18 cellular contexts compared by ENCODE assay signal in genomic region chr3:139541156-139541897, GRCh38. TPM values are rescaled to one million over a fixed set of nuclear protein-coding genes. Genes with fewer than 3 reads are reported as not detected.
DNase-seq lines count a peak whose midpoint lies in the region; ATAC-seq and TF ChIP-seq lines count a peak whose summit lies in the region.
"Had no signal": no experiment of that assay in that cellular context is flagged by ENCODE, and none has a peak within 500 bp of the region (broad histone marks: within the 10 kb centered on the region; RNA-seq: fewer than 3 reads in every experiment).

No MANE protein-coding gene starts in this region.

- peak overlapping the region; percentile 22 for H3K27ac Mint-ChIP-seq in endodermal cell
- peak overlapping the region in 1 of 10 donors; percentile 64 for H3K27ac Mint-ChIP-seq in naive thymus-derived CD8-positive, alpha-beta T cell
- H3K27ac Mint-ChIP-seq: activated T-helper 1 cell treated with anti-CD3 and anti-CD28 coated beads, Interleukin-12 subunit alpha, Interleukin-12 subunit beta, Interleukin-2, Interleukin-4 antibody, amounts not matched to agents 30 ng/mL and 10 ng/mL and 1 ng/mL, durations not matched to agents 14 hours and 24 hours and 36 hours; CD4-positive, alpha-beta memory T cell; effector memory CD8-positive, alpha-beta T cell; IgD-negative memory B cell had no signal

- 93 to 96% methylated on average over 4 to 5 of the region's 5 CpGs for WGBS in endodermal cell (ENCODE audit: insufficient coverage in 1 of 2, insufficient read length in 1 of 2), 2 experiments

- peak overlapping the region; percentile 75 for H3K4me3 Mint-ChIP-seq in endodermal cell
- H3K4me3 Mint-ChIP-seq in naive thymus-derived CD8-positive, alpha-beta T cell: peak overlapping the region in 2 of 10 donors; percentile 1 to 63
- H3K4me3 Mint-ChIP-seq: effector memory CD8-positive, alpha-beta T cell; IgD-negative memory B cell had no signal

- peaks cover 2% of the 10 kb centered on the region for H3K9me3 Mint-ChIP-seq in endodermal cell
- H3K9me3 Mint-ChIP-seq in naive thymus-derived CD8-positive, alpha-beta T cell: no peaks in the 10 kb centered on the region
- H3K9me3 Mint-ChIP-seq: activated T-helper 1 cell treated with anti-CD3 and anti-CD28 coated beads, Interleukin-12 subunit alpha, Interleukin-12 subunit beta, Interleukin-2, Interleukin-4 antibody, amounts not matched to agents 30 ng/mL and 10 ng/mL and 1 ng/mL, durations not matched to agents 14 hours and 24 hours and 36 hours; CD4-positive, alpha-beta memory T cell; effector memory CD8-positive, alpha-beta T cell had no signal

- peak; percentile 44 for DNase-seq in ELF-1 (ENCODE audit: low read depth, low spot score)
- DNase-seq in NCI-H2081 treated with DMSO at 0.1 percent for 48 hours (lab: John Stamatoyannopoulos, UW): peak; percentile 29
- DNase-seq in endodermal cell: no peak
- DNase-seq in AG08396 (ENCODE audit: low spot score): no peak
- no peak for DNase-seq in naive thymus-derived CD8-positive, alpha-beta T cell
- DNase-seq in colonic mucosa: no peak
- DNase-seq: activated CD4-positive, alpha-beta T cell treated with anti-CD3 and anti-CD28 coated beads, Interleukin-2, amount 50 U/mL, for 4 hours; CD4-positive, alpha-beta memory T cell; effector memory CD8-positive, alpha-beta T cell; foreskin keratinocyte; NCI-H1105; NCI-H526; stimulated activated naive CD4-positive, alpha-beta T cell treated with Interleukin-2 at 50 U/mL for 16 hours; T1000 had no signal

- H3K27me3 ChIP-seq in endodermal cell (ENCODE audit: control insufficient read depth, insufficient read depth, low read length, poor library complexity, severe bottlenecking) (no peaks in the 10 kb centered on the region), neuron (ENCODE audit: insufficient read depth, low read length) (peaks cover 8% of the 10 kb centered on the region), colonic mucosa (peaks cover 7% of the 10 kb centered on the region)
- H3K27me3 ChIP-seq: foreskin keratinocyte had no signal

- peaks cover 8% of the 10 kb centered on the region for H3K36me3 ChIP-seq in endodermal cell (ENCODE audit: control insufficient read depth, insufficient read depth, low read length)
- no peaks in the 10 kb centered on the region for H3K36me3 ChIP-seq in neuron (ENCODE audit: insufficient read depth, low read length)
- no peaks in the 10 kb centered on the region for H3K36me3 ChIP-seq in colonic mucosa

- peaks cover 4% of the 10 kb centered on the region for H3K36me3 Mint-ChIP-seq in endodermal cell (ENCODE audit: low read depth)
- H3K36me3 Mint-ChIP-seq in naive thymus-derived CD8-positive, alpha-beta T cell: peaks cover 0 to 5% (median 0%) of the 10 kb centered on the region in 3 donors
- H3K36me3 Mint-ChIP-seq: CD4-positive, alpha-beta memory T cell; IgD-negative memory B cell had no signal

- H3K27me3 Mint-ChIP-seq in endodermal cell (ENCODE audit: insufficient read depth): peaks cover 14% of the 10 kb centered on the region
- peaks cover 30 to 60% (median 47%) of the 10 kb centered on the region in 5 donors for H3K27me3 Mint-ChIP-seq in naive thymus-derived CD8-positive, alpha-beta T cell

- POLR2A ChIA-PET in naive thymus-derived CD8-positive, alpha-beta T cell (lab: Charles Lee): no interaction called here

- H3K9ac ChIP-seq in endodermal cell (ENCODE audit: extremely low read depth, low read length, poor library complexity, severe bottlenecking) (no peak overlapping the region), colonic mucosa (ENCODE audit: low read depth in 2 of 2, low read length in 2 of 2) (no peak overlapping the region)

- no peak for TF ChIP-seq CTCF in endodermal cell (conservative IDR thresholded peaks at IDR 0.05)
- no peak for TF ChIP-seq CTCF in colonic mucosa (IDR thresholded peaks at IDR 0.05)

- intact Hi-C loops in colonic mucosa (cut with DNase I): no loop called here

- H3K9me3 ChIP-seq in endodermal cell (ENCODE audit: control insufficient read depth, low read length): no peaks in the 10 kb centered on the region
- no peaks in the 10 kb centered on the region for H3K9me3 ChIP-seq in neuron (ENCODE audit: low read length)
- H3K9me3 ChIP-seq in colonic mucosa: no peaks in the 10 kb centered on the region

- no peak for ATAC-seq in GM18861 (IDR thresholded peaks at IDR 0.05; ENCODE audit: unreplicated experiment)
- ATAC-seq in naive thymus-derived CD8-positive, alpha-beta T cell: no peak
- ATAC-seq: effector memory CD8-positive, alpha-beta T cell; foreskin keratinocyte had no signal

- H3K4me1 ChIP-seq in endodermal cell (ENCODE audit: control insufficient read depth, insufficient read depth, low read length): peaks cover 3% of the 10 kb centered on the region
- H3K4me1 ChIP-seq in neuron (ENCODE audit: insufficient read depth, low read length): peaks cover 19% of the 10 kb centered on the region
- no peaks in the 10 kb centered on the region for H3K4me1 ChIP-seq in colonic mucosa

- H3K4me1 Mint-ChIP-seq in endodermal cell: peaks cover 28% of the 10 kb centered on the region
- peaks cover 4 to 16% (median 9%) of the 10 kb centered on the region in 4 donors for H3K4me1 Mint-ChIP-seq in naive thymus-derived CD8-positive, alpha-beta T cell

- H2AFZ ChIP-seq in neuron (ENCODE audit: low read depth, low read length): no peak overlapping the region

- H3K4me3 ChIP-seq in endodermal cell (ENCODE audit: low read length): peak overlapping the region; percentile 87
- peak overlapping the region; percentile 49 for H3K4me3 ChIP-seq in neuron (ENCODE audit: low read length)
- H3K4me3 ChIP-seq in colonic mucosa: no peak overlapping the region

- peak overlapping the region; percentile 78 for H3K27ac ChIP-seq in endodermal cell (ENCODE audit: low read depth, low read length)
- no peak overlapping the region for H3K27ac ChIP-seq in colonic mucosa
- H3K27ac ChIP-seq: foreskin keratinocyte had no signal

RNA-seq across cellular contexts. Expression of gene RBP1, which starts 1.8 kb away (rescaled TPM):
- 10 to 100 TPM; 77.9 to 80.6 TPM for total RNA-seq in endodermal cell
- polyA plus RNA-seq in endodermal cell (2013, experiment 1 of 2): 125 TPM
- 133 TPM for polyA plus RNA-seq in endodermal cell (2013, experiment 2 of 2)
- not detected for total RNA-seq in naive thymus-derived CD8-positive, alpha-beta T cell
- polyA plus RNA-seq in naive thymus-derived CD8-positive, alpha-beta T cell: not detected
- total RNA-seq in colonic mucosa: 1 to 10 TPM; 3.8 to 5.5 TPM
- total RNA-seq: activated T-helper 1 cell treated with anti-CD3 and anti-CD28 coated beads, Interleukin-12 subunit alpha, Interleukin-12 subunit beta, Interleukin-2, Interleukin-4 antibody, amounts not matched to agents 30 ng/mL and 10 ng/mL and 1 ng/mL, durations not matched to agents 14 hours and 24 hours and 36 hours; CD4-positive, alpha-beta memory T cell had no signal
- polyA plus RNA-seq: CD4-positive, alpha-beta memory T cell; IgD-negative memory B cell had no signal

Comparison
In these comparisons a context has a peak if more than half of its experiments do, and no peak if none do; other contexts are left out.
1. DNase-seq: peak in ELF-1 (single experiment) and NCI-H2081 treated with DMSO at 0.1 percent for 48 hours (single experiment); none in endodermal cell (single experiment), AG08396 (single experiment), naive thymus-derived CD8-positive, alpha-beta T cell (0 of 10) and colonic mucosa (single experiment).
2. RNA of gene RBP1, which starts 1.8 kb away (total RNA-seq): 77.9 to 80.6 TPM in endodermal cell; 3.8 to 5.5 TPM in colonic mucosa and not detected in naive thymus-derived CD8-positive, alpha-beta T cell; every median in the first group is over 10 times any median in the second.